In the genomic region with DNA sequence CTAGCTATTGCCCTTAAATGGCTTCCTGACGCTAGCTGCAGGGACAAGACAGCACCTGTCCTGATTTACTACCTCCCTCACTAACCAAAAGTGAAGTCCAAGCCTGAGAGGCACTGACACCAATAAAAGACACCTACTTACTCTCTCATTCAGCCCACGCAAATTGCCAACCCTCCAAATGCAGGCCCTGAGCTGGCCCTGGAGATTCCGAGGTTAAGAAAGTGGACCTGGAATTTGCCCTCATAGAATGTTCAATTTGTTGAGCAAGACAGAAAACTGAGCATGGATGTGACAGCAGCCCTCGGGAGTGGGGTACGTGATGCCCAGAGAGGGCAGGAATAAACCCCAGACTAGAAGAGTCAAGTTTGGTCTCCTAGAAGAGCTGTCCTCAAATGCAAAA, we compare ENCODE assay signal across 2 cellular contexts.
TF ChIP-seq lines count a peak whose summit lies in the region.

No MANE protein-coding gene starts in this region.

TF ChIP-seq in liver, 16 proteins besides CTCF, POLR2A, EP300 and RAD21:
- TF ChIP-seq TAF1 (conservative IDR thresholded peaks at IDR 0.05) (no peak), HNF4A (conservative IDR thresholded peaks at IDR 0.05) (peak; percentile 30 to 60)

TF ChIP-seq in HepG2, 621 proteins besides CTCF, POLR2A, EP300 and RAD21:
- TF ChIP-seq, protein P1, sequence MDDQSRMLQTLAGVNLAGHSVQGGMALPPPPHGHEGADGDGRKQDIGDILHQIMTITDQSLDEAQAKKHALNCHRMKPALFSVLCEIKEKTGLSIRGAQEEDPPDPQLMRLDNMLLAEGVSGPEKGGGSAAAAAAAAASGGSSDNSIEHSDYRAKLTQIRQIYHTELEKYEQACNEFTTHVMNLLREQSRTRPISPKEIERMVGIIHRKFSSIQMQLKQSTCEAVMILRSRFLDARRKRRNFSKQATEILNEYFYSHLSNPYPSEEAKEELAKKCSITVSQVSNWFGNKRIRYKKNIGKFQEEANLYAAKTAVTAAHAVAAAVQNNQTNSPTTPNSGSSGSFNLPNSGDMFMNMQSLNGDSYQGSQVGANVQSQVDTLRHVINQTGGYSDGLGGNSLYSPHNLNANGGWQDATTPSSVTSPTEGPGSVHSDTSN (CRISPR knock-in tag; IDR thresholded peaks at IDR 0.05; ENCODE audit: borderline replicate concordance): no peak
- TF ChIP-seq, protein P2, sequence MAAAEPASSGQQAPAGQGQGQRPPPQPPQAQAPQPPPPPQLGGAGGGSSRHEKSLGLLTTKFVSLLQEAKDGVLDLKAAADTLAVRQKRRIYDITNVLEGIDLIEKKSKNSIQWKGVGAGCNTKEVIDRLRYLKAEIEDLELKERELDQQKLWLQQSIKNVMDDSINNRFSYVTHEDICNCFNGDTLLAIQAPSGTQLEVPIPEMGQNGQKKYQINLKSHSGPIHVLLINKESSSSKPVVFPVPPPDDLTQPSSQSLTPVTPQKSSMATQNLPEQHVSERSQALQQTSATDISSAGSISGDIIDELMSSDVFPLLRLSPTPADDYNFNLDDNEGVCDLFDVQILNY (CRISPR knock-in tag; conservative IDR thresholded peaks at IDR 0.05): no peak
- TF ChIP-seq ZNF7 (CRISPR knock-in tag; IDR thresholded peaks at IDR 0.05): no peak
- TF ChIP-seq CREB1 (IDR thresholded peaks at IDR 0.05): no peak
- TF ChIP-seq CREB1 (CRISPR knock-in tag; IDR thresholded peaks at IDR 0.05): no peak
- no peak for TF ChIP-seq ZNF772 (CRISPR knock-in tag; IDR thresholded peaks at IDR 0.05)
- TF ChIP-seq, protein P3, sequence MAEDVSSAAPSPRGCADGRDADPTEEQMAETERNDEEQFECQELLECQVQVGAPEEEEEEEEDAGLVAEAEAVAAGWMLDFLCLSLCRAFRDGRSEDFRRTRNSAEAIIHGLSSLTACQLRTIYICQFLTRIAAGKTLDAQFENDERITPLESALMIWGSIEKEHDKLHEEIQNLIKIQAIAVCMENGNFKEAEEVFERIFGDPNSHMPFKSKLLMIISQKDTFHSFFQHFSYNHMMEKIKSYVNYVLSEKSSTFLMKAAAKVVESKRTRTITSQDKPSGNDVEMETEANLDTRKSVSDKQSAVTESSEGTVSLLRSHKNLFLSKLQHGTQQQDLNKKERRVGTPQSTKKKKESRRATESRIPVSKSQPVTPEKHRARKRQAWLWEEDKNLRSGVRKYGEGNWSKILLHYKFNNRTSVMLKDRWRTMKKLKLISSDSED (CRISPR knock-in tag; IDR thresholded peaks at IDR 0.05): no peak
- TF ChIP-seq GTF3A (CRISPR knock-in tag; conservative IDR thresholded peaks at IDR 0.05): no peak
- TF ChIP-seq, protein P4, sequence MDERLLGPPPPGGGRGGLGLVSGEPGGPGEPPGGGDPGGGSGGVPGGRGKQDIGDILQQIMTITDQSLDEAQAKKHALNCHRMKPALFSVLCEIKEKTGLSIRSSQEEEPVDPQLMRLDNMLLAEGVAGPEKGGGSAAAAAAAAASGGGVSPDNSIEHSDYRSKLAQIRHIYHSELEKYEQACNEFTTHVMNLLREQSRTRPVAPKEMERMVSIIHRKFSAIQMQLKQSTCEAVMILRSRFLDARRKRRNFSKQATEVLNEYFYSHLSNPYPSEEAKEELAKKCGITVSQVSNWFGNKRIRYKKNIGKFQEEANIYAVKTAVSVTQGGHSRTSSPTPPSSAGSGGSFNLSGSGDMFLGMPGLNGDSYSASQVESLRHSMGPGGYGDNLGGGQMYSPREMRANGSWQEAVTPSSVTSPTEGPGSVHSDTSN (CRISPR knock-in tag; IDR thresholded peaks at IDR 0.05): no peak
- TF ChIP-seq, protein P5, sequence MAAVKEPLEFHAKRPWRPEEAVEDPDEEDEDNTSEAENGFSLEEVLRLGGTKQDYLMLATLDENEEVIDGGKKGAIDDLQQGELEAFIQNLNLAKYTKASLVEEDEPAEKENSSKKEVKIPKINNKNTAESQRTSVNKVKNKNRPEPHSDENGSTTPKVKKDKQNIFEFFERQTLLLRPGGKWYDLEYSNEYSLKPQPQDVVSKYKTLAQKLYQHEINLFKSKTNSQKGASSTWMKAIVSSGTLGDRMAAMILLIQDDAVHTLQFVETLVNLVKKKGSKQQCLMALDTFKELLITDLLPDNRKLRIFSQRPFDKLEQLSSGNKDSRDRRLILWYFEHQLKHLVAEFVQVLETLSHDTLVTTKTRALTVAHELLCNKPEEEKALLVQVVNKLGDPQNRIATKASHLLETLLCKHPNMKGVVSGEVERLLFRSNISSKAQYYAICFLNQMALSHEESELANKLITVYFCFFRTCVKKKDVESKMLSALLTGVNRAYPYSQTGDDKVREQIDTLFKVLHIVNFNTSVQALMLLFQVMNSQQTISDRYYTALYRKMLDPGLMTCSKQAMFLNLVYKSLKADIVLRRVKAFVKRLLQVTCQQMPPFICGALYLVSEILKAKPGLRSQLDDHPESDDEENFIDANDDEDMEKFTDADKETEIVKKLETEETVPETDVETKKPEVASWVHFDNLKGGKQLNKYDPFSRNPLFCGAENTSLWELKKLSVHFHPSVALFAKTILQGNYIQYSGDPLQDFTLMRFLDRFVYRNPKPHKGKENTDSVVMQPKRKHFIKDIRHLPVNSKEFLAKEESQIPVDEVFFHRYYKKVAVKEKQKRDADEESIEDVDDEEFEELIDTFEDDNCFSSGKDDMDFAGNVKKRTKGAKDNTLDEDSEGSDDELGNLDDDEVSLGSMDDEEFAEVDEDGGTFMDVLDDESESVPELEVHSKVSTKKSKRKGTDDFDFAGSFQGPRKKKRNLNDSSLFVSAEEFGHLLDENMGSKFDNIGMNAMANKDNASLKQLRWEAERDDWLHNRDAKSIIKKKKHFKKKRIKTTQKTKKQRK (IDR thresholded peaks at IDR 0.05; ENCODE audit: low read length): no peak
